ENCODE assay signal across 27 cellular contexts in the genomic region with DNA sequence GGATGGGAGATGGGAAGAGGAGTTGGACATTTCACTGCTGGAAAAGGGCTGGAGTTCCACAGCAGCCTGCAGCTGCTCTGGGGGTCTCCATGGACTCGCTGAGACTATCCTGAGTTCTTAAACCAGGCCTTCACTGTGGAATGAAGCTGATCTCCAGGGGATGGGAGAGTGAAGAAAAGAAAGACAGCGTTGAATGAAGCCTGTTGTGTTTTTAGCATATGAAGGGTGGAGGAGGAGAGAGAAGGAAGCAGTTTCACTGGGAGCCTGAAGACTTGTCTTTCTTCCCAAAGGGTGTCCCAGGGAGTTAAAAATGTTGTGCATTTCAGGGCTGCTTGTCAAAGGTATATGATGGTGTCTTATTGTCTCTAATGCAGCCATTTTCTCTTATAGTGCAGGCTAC. TPM values are rescaled to one million over a fixed set of nuclear protein-coding genes. Genes with fewer than 3 reads are reported as not detected.
"Had no signal": no experiment of that assay in that cellular context is flagged by ENCODE, and none has a peak within 500 bp of the region (broad histone marks: within the 10 kb centered on the region; RNA-seq: fewer than 3 reads in every experiment).

No MANE protein-coding gene starts in this region.

- ATAC-seq: effector memory CD8-positive, alpha-beta T cell; gastrocnemius medialis; natural killer cell treated with Interleukin-12 subunit alpha and Interleukin-12 subunit beta and Interleukin-15 and Interleukin-18, amount 100 ng/mL, for 72 hours; pancreas; sciatic nerve; stimulated activated memory B cell treated with anti-CD40 and anti-IgM and Interleukin-4, amounts not matched to agents 10 μg/mL and 1 μg/mL and 100 μg/mL, for 72 hours; T-helper 17 cell had no signal

- H3K27ac Mint-ChIP-seq: activated naive CD8-positive, alpha-beta T cell treated with anti-CD3 and anti-CD28 coated beads for 36 hours; dendritic cell treated with granulocyte-macrophage colony-stimulating factor and Interleukin-4, amounts not matched to agents 40 ng/mL and 50 ng/mL, for 4 days; effector memory CD8-positive, alpha-beta T cell; natural killer cell treated with Interleukin-12 subunit alpha and Interleukin-12 subunit beta and Interleukin-15 and Interleukin-18, amount 100 ng/mL, for 72 hours; stimulated activated memory B cell treated with anti-CD40 and anti-IgM and Interleukin-4, amounts not matched to agents 10 μg/mL and 1 μg/mL and 100 μg/mL, for 72 hours; T-helper 17 cell had no signal

- H3K27me3 ChIP-seq: gastrocnemius medialis, pancreas, stomach, suprapubic skin, tibial nerve, uterus had no signal

- H3K4me1 Mint-ChIP-seq: activated naive CD8-positive, alpha-beta T cell treated with anti-CD3 and anti-CD28 coated beads for 36 hours; stimulated activated memory B cell treated with anti-CD40 and anti-IgM and Interleukin-4, amounts not matched to agents 10 μg/mL and 1 μg/mL and 100 μg/mL, for 72 hours; T-helper 17 cell had no signal

- H3K36me3 Mint-ChIP-seq: activated naive CD8-positive, alpha-beta T cell treated with anti-CD3 and anti-CD28 coated beads for 36 hours; natural killer cell treated with Interleukin-12 subunit alpha and Interleukin-12 subunit beta and Interleukin-15 and Interleukin-18, amount 100 ng/mL, for 72 hours; stimulated activated memory B cell treated with anti-CD40 and anti-IgM and Interleukin-4, amounts not matched to agents 10 μg/mL and 1 μg/mL and 100 μg/mL, for 72 hours had no signal

- DNase-seq: activated CD4-positive, alpha-beta T cell treated with anti-CD3 and anti-CD28 coated beads for 4 hours; activated CD4-positive, alpha-beta T cell treated with anti-CD3 and anti-CD28 coated beads, Interleukin-2, amount 50 U/mL, for 48 hours; activated CD4-positive, CD25-positive, alpha-beta regulatory T cell; activated naive CD4-positive, alpha-beta T cell treated with Interleukin-2 at 50 U/mL for 16 hours; activated naive CD8-positive, alpha-beta T cell treated with anti-CD3 and anti-CD28 coated beads for 36 hours; activated T-cell treated with anti-CD3 and anti-CD28 coated beads, Interleukin-2, amount 50 U/mL, for 48 hours; effector memory CD8-positive, alpha-beta T cell; esophagus squamous epithelium; gastrocnemius medialis; hippocampal formation; kidney glomerular epithelial cell; left ventricle myocardium inferior; mammary epithelial cell; midbrain; pancreas; small intestine; stimulated activated CD4-positive, alpha-beta T cell treated with anti-CD3 and anti-CD28 coated beads, Interleukin-2, amount 100 ng/mL, for 24 hours; stomach; SW 1271; T-helper 17 cell; uterus had no signal

- H3K9me3 Mint-ChIP-seq: activated naive CD8-positive, alpha-beta T cell treated with anti-CD3 and anti-CD28 coated beads for 36 hours; dendritic cell treated with granulocyte-macrophage colony-stimulating factor and Interleukin-4, amounts not matched to agents 40 ng/mL and 50 ng/mL, for 4 days; effector memory CD8-positive, alpha-beta T cell; natural killer cell treated with Interleukin-12 subunit alpha and Interleukin-12 subunit beta and Interleukin-15 and Interleukin-18, amount 100 ng/mL, for 72 hours; stimulated activated memory B cell treated with anti-CD40 and anti-IgM and Interleukin-4, amounts not matched to agents 10 μg/mL and 1 μg/mL and 100 μg/mL, for 72 hours had no signal

- H3K9me3 ChIP-seq: esophagus squamous epithelium, gastrocnemius medialis, left ventricle myocardium inferior, pancreas, stomach, suprapubic skin, tibial nerve, uterus had no signal

- FAIRE-seq: pancreas, small intestine had no signal

- H3K4me3 Mint-ChIP-seq: activated naive CD8-positive, alpha-beta T cell treated with anti-CD3 and anti-CD28 coated beads for 36 hours; dendritic cell treated with granulocyte-macrophage colony-stimulating factor and Interleukin-4, amounts not matched to agents 40 ng/mL and 50 ng/mL, for 4 days; effector memory CD8-positive, alpha-beta T cell; natural killer cell treated with Interleukin-12 subunit alpha and Interleukin-12 subunit beta and Interleukin-15 and Interleukin-18, amount 100 ng/mL, for 72 hours; stimulated activated memory B cell treated with anti-CD40 and anti-IgM and Interleukin-4, amounts not matched to agents 10 μg/mL and 1 μg/mL and 100 μg/mL, for 72 hours; T-helper 17 cell had no signal

- H3K27ac ChIP-seq: esophagus squamous epithelium, gastrocnemius medialis, left ventricle myocardium inferior, pancreas, stomach, suprapubic skin, tibial nerve, uterus had no signal

- H3K36me3 ChIP-seq: esophagus squamous epithelium, gastrocnemius medialis, left ventricle myocardium inferior, pancreas, stomach, suprapubic skin, tibial nerve, uterus had no signal

- H3K4me3 ChIP-seq: esophagus squamous epithelium, gastrocnemius medialis, left ventricle myocardium inferior, pancreas, stomach, suprapubic skin, tibial nerve, uterus had no signal

RNA-seq across cellular contexts. Expression of a gene that starts 9.2 kb away (rescaled TPM):
- total RNA-seq: activated naive CD8-positive, alpha-beta T cell treated with anti-CD3 and anti-CD28 coated beads for 36 hours; T-helper 17 cell had no signal
